In genomic region chr2:54348672-54349071, GRCh38 we compare ENCODE assay signal across 27 cellular contexts.
DNase-seq lines count a peak whose midpoint lies in the region; ATAC-seq, FAIRE-seq and TF ChIP-seq lines count a peak whose summit lies in the region.
"Had no signal": no experiment of that assay in that cellular context is flagged by ENCODE, and none has a peak within 500 bp of the region (broad histone marks: within the 10 kb centered on the region; RNA-seq: fewer than 3 reads in every experiment).

No MANE protein-coding gene starts in this region.

- H3K4me3 ChIP-seq in small intestine (ENCODE audit: low read depth in 1 of 2, low read length in 2 of 2) (no peak overlapping the region), Karpas-422 (ENCODE audit: low read length) (no peak overlapping the region), mammary epithelial cell (replicated peaks in 1 of 3; ENCODE audit: insufficient read depth in 1 of 3, low read depth in 2 of 3, low read length in 3 of 3) (no peak overlapping the region)
- H3K4me3 ChIP-seq: adrenal gland, uterus had no signal

- CTCF ChIA-PET in mammary epithelial cell (lab: Charles Lee; ENCODE audit: low non-redundant PET): no interaction called here

- no peaks in the 10 kb centered on the region for H3K9me2 ChIP-seq in Karpas-422 (replicated peaks; ENCODE audit: insufficient read depth, low read length)

- FAIRE-seq in small intestine (lab: Jason Lieb, UNC): no peak

- intact Hi-C loops in left ventricle myocardium superior (cut with micrococcal nuclease): no loop called here
- intact Hi-C loops in mammary epithelial cell (cut with micrococcal nuclease): no loop called here

- WGBS in small intestine, 3 donors: 8 to 45% (median 31%) methylated on average over 3 of the region's 3 CpGs
- WGBS in mammary epithelial cell (ENCODE audit: low coverage, missing lambda C conversion rate): 32% methylated on average over 3 of the region's 3 CpGs

- H3K4me2 ChIP-seq in Karpas-422 (ENCODE audit: low read depth, low read length, poor library complexity, severe bottlenecking) (no peak overlapping the region), mammary epithelial cell (ENCODE audit: insufficient read depth, low read depth, low read length) (no peak overlapping the region)

- H3K9ac ChIP-seq in Karpas-422 (ENCODE audit: low read length) (no peak overlapping the region), mammary epithelial cell (ENCODE audit: insufficient read depth, low read length) (no peak overlapping the region)
- H3K9ac ChIP-seq: parathyroid adenoma had no signal

- no peaks in the 10 kb centered on the region for H3K79me2 ChIP-seq in Karpas-422 (ENCODE audit: low read length)
- no peaks in the 10 kb centered on the region for H3K79me2 ChIP-seq in mammary epithelial cell (ENCODE audit: insufficient read depth, low read length)
- H3K79me2 ChIP-seq: parathyroid adenoma had no signal

- no peak overlapping the region for H2AFZ ChIP-seq in Karpas-422 (ENCODE audit: low read length)
- H2AFZ ChIP-seq in mammary epithelial cell (ENCODE audit: low read depth, low read length): no peak overlapping the region
- H2AFZ ChIP-seq: parathyroid adenoma had no signal

- no peaks in the 10 kb centered on the region for H3K36me3 ChIP-seq in small intestine (ENCODE audit: control insufficient read depth in 2 of 2, insufficient read depth in 2 of 2, low read length in 2 of 2)
- no peaks in the 10 kb centered on the region for H3K36me3 ChIP-seq in Karpas-422 (ENCODE audit: insufficient read depth, low read length)
- H3K36me3 ChIP-seq in mammary epithelial cell (ENCODE audit: insufficient read depth, low read length): no peaks in the 10 kb centered on the region
- H3K36me3 ChIP-seq: adrenal gland, uterus had no signal

- no peak for TF ChIP-seq CTCF in mammary epithelial cell (conservative IDR thresholded peaks at IDR 0.05 in 1 of 2, IDR thresholded peaks at IDR 0.05 in 1 of 2; ENCODE audit: extremely low read depth in 1 of 2, insufficient read depth in 1 of 2, low read depth in 1 of 2, low read length in 2 of 2)

- dilution Hi-C loops in mammary epithelial cell (cut with HindIII; ENCODE audit: low sequenced_read_pairs): no loop called here

- DNase-seq in M059J (ENCODE audit: low read depth) (peak; percentile 9), dermis blood vessel endothelial cell (peak; percentile 63), left ventricle myocardium superior (no peak), small intestine (peak; percentile 79), Karpas-422 (no peak), mammary epithelial cell (no peak)
- DNase-seq: activated CD4-positive, CD25-positive, alpha-beta regulatory T cell treated with anti-CD3 and anti-CD28 coated beads, Interleukin-2, amount 50 U/mL, for 72 hours; activated T-cell treated with anti-CD3 and anti-CD28 coated beads, Interleukin-2, amount 50 U/mL, for 1 hour; adrenal gland; CD4-positive, alpha-beta T cell; DMS153; GF-D8; H9; KBM-7; midbrain; MV-4-11; NCI-H187; NCI-H2227 treated with DMSO at 0.1 percent for 48 hours; NCI-H774; nephron progenitor cell; OCI-M1; SHP77 treated with DMSO at 0.1 percent for 48 hours; stimulated activated CD4-positive, alpha-beta T cell treated with anti-CD3 and anti-CD28 coated beads, Interleukin-1b, Interleukin-23, amount 100 ng/mL, for 48 hours; T-cell; uterus had no signal

- H3K4me1 ChIP-seq in small intestine (ENCODE audit: control insufficient read depth in 2 of 2, insufficient read depth in 1 of 2, low read depth in 1 of 2, low read length in 1 of 2) (no peaks in the 10 kb centered on the region), Karpas-422 (ENCODE audit: low read length) (peaks cover 7% of the 10 kb centered on the region), mammary epithelial cell (ENCODE audit: insufficient read depth, low read length) (no peaks in the 10 kb centered on the region)
- H3K4me1 ChIP-seq: adrenal gland, parathyroid adenoma, uterus had no signal

- H3K27ac ChIP-seq in small intestine (ENCODE audit: low read depth in 1 of 2, low read length in 1 of 2) (no peak overlapping the region), Karpas-422 (ENCODE audit: low read length) (no peak overlapping the region), mammary epithelial cell (ENCODE audit: insufficient read depth, low read depth, low read length) (no peak overlapping the region)
- H3K27ac ChIP-seq: adrenal gland, parathyroid adenoma, uterus had no signal

- no peaks in the 10 kb centered on the region for H4K20me1 ChIP-seq in Karpas-422 (ENCODE audit: insufficient read depth, low read depth, low read length)
- H4K20me1 ChIP-seq in mammary epithelial cell (ENCODE audit: insufficient read depth, low read length): no peaks in the 10 kb centered on the region

- H3K27me3 ChIP-seq in small intestine (ENCODE audit: control insufficient read depth in 2 of 2, insufficient read depth in 2 of 2, low read length in 2 of 2) (no peaks in the 10 kb centered on the region), Karpas-422 (ENCODE audit: low read length) (no peaks in the 10 kb centered on the region), mammary epithelial cell (ENCODE audit: insufficient read depth, low read length) (peaks cover 2% of the 10 kb centered on the region)
- H3K27me3 ChIP-seq: adrenal gland, uterus had no signal

- H3K9me3 ChIP-seq in small intestine (ENCODE audit: control insufficient read depth, low read depth): no peaks in the 10 kb centered on the region
- H3K9me3 ChIP-seq in Karpas-422 (ENCODE audit: low read length): no peaks in the 10 kb centered on the region
- no peaks in the 10 kb centered on the region for H3K9me3 ChIP-seq in mammary epithelial cell (replicated peaks; ENCODE audit: insufficient read depth, low read length)
- H3K9me3 ChIP-seq: adrenal gland, uterus had no signal

- BruUV-seq in mammary epithelial cell (replicated peaks; lab: Mats Ljungman, UMichigan): no TSS peak

- in situ Hi-C loops in mammary epithelial cell (cut with MboI; ENCODE audit: low sequenced_read_pairs in 2 of 2): no loop called here

- peak; percentile 90 for ATAC-seq in left ventricle myocardium superior
- no peak for ATAC-seq in GM18909 (IDR thresholded peaks at IDR 0.05; ENCODE audit: poor library complexity, unreplicated experiment)
- ATAC-seq: T-cell had no signal

Comparison
In these comparisons a context has a peak if more than half of its experiments do, and no peak if none do; other contexts are left out.
1. DNase-seq: peak in M059J (single experiment), dermis blood vessel endothelial cell (single experiment) and small intestine (single experiment); none in left ventricle myocardium superior (single experiment), Karpas-422 (single experiment) and mammary epithelial cell (single experiment).